25 cellular contexts compared by ENCODE assay signal in genomic region chr19:2798158-2798685, GRCh38.
"Had no signal": no experiment of that assay in that cellular context is flagged by ENCODE, and none has a peak within 500 bp of the region (broad histone marks: within the 10 kb centered on the region; RNA-seq: fewer than 3 reads in every experiment).

No MANE protein-coding gene starts in this region.

- H3K27ac ChIP-seq: esophagus muscularis mucosa, foreskin keratinocyte, neural progenitor cell, suprapubic skin, tibial artery had no signal

- DNase-seq: activated B cell treated with CpG ODN at 0.5 μM for 24 hours; activated CD4-positive, alpha-beta T cell treated with anti-CD3 and anti-CD28 coated beads, Interleukin-2, amount 50 U/mL, for 1 hour; activated CD8-positive, alpha-beta T cell treated with anti-CD3 and anti-CD28 coated beads for 36 hours; activated gamma-delta T cell treated with Interleukin-2 at 50 U/mL for 16 hours; activated naive CD4-positive, alpha-beta T cell treated with anti-CD3 and anti-CD28 coated beads, Interleukin-2, amount 50 U/mL, for 16 hours; activated T-cell treated with anti-CD3 and anti-CD28 coated beads, Interleukin-2, amount 50 U/mL, for 4 hours; dermis blood vessel endothelial cell; effector CD4-positive, alpha-beta T cell; foreskin keratinocyte; natural killer cell; occipital lobe; stimulated activated CD4-positive, alpha-beta T cell treated with anti-CD3 and anti-CD28 coated beads, Interleukin-1b, Interleukin-23, amount 100 ng/mL, for 48 hours; stimulated activated CD4-positive, alpha-beta T cell treated with anti-CD3 and anti-CD28 coated beads, Interleukin-4, amount 100 ng/mL, for 4 hours; stimulated activated CD8-positive, alpha-beta memory T cell treated with anti-CD3 and anti-CD28 coated beads, Interleukin-4, amount 100 ng/mL, for 48 hours; T-helper 17 cell; tibial artery had no signal

- H3K9me3 Mint-ChIP-seq: activated B cell treated with CpG ODN at 0.5 μM for 24 hours; activated CD8-positive, alpha-beta T cell treated with anti-CD3 and anti-CD28 coated beads for 36 hours; activated T-cell treated with anti-CD3 and anti-CD28 coated beads, Interleukin-2, amount 50 U/mL, for 4 hours; activated T-helper 17 cell treated with anti-CD3 and anti-CD28 coated beads, Interleukin-2, amount 50 U/mL, for 72 hours; central memory CD8-positive, alpha-beta T cell; memory B cell; natural killer cell; neural progenitor cell; stimulated activated memory B cell treated with anti-CD40 and anti-IgM and Interleukin-4, amounts not matched to agents 10 μg/mL and 1 μg/mL and 100 μg/mL, for 72 hours had no signal

- H2AFZ ChIP-seq: neural progenitor cell had no signal

- H3K4me1 Mint-ChIP-seq: activated B cell treated with CpG ODN at 0.5 μM for 24 hours, neural progenitor cell had no signal

- ATAC-seq: activated CD8-positive, alpha-beta T cell treated with anti-CD3 and anti-CD28 coated beads for 36 hours; activated T-cell treated with anti-CD3 and anti-CD28 coated beads, Interleukin-2, amount 50 U/mL, for 4 hours; activated T-helper 17 cell treated with anti-CD3 and anti-CD28 coated beads, Interleukin-2, amount 50 U/mL, for 72 hours; foreskin keratinocyte; natural killer cell; sciatic nerve; stimulated activated memory B cell treated with anti-CD40 and anti-IgM and Interleukin-4, amounts not matched to agents 10 μg/mL and 1 μg/mL and 100 μg/mL, for 72 hours; T-helper 17 cell had no signal

- H3K4me3 Mint-ChIP-seq: activated B cell treated with CpG ODN at 0.5 μM for 24 hours; activated CD8-positive, alpha-beta T cell treated with anti-CD3 and anti-CD28 coated beads for 36 hours; activated T-cell treated with anti-CD3 and anti-CD28 coated beads, Interleukin-2, amount 50 U/mL, for 4 hours; activated T-helper 17 cell treated with anti-CD3 and anti-CD28 coated beads, Interleukin-2, amount 50 U/mL, for 72 hours; central memory CD8-positive, alpha-beta T cell; memory B cell; natural killer cell; neural progenitor cell; stimulated activated memory B cell treated with anti-CD40 and anti-IgM and Interleukin-4, amounts not matched to agents 10 μg/mL and 1 μg/mL and 100 μg/mL, for 72 hours; T-helper 17 cell had no signal

- H3K9me3 ChIP-seq: esophagus muscularis mucosa, suprapubic skin, tibial artery had no signal

- H3K4me1 ChIP-seq: foreskin keratinocyte, neural progenitor cell, suprapubic skin, tibial artery had no signal

- H3K27me3 ChIP-seq: esophagus muscularis mucosa, foreskin keratinocyte, neural progenitor cell, suprapubic skin, tibial artery had no signal

- H3K36me3 ChIP-seq: neural progenitor cell had no signal

- H3K4me2 ChIP-seq: neural progenitor cell, smooth muscle cell had no signal

- H3K27me3 Mint-ChIP-seq: activated B cell treated with CpG ODN at 0.5 μM for 24 hours; activated CD8-positive, alpha-beta T cell treated with anti-CD3 and anti-CD28 coated beads for 36 hours; activated T-helper 17 cell treated with anti-CD3 and anti-CD28 coated beads, Interleukin-2, amount 50 U/mL, for 72 hours; central memory CD8-positive, alpha-beta T cell; memory B cell; stimulated activated memory B cell treated with anti-CD40 and anti-IgM and Interleukin-4, amounts not matched to agents 10 μg/mL and 1 μg/mL and 100 μg/mL, for 72 hours; T-helper 17 cell had no signal

- H3K36me3 Mint-ChIP-seq: natural killer cell had no signal

- H3K27ac Mint-ChIP-seq: activated B cell treated with CpG ODN at 0.5 μM for 24 hours; activated CD8-positive, alpha-beta T cell treated with anti-CD3 and anti-CD28 coated beads for 36 hours; activated T-helper 17 cell treated with anti-CD3 and anti-CD28 coated beads, Interleukin-2, amount 50 U/mL, for 72 hours; memory B cell; natural killer cell; neural progenitor cell; stimulated activated memory B cell treated with anti-CD40 and anti-IgM and Interleukin-4, amounts not matched to agents 10 μg/mL and 1 μg/mL and 100 μg/mL, for 72 hours; T-helper 17 cell had no signal

- H3K4me3 ChIP-seq: esophagus muscularis mucosa, neural progenitor cell, smooth muscle cell, suprapubic skin, tibial artery had no signal
